In the genomic region with DNA sequence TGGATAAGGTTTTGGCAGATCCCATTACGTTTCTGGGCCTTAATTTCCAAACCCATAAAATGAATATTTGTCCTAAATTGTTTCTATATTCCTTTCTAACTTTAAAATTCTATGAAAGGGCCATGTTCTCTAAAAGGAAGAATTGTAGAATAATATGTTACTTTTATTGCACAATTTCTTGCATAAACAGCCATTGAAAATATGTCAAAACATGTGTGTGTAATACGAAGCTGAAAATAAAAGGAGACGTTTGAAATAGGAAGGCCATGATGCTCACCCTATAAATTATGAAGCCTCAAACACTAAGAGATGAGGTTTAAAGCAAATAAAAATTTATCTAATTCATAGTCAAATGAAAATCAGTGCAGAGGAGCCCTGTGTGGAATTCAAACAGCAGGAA, we compare ENCODE assay signal across 10 cellular contexts.
"Had no signal": no experiment of that assay in that cellular context is flagged by ENCODE, and none has a peak within 500 bp of the region (broad histone marks: within the 10 kb centered on the region; RNA-seq: fewer than 3 reads in every experiment).

No MANE protein-coding gene starts in this region.

- FAIRE-seq: HepG2, K562 had no signal

- H3K36me3 ChIP-seq: HAP-1 had no signal

- H3K4me3 ChIP-seq: GM23248, HAP-1, K562 had no signal

- DNase-seq: GM23248, GOT3, H7, HFFc6, KG1 had no signal

- H3K9ac ChIP-seq: GM23248 had no signal

- ATAC-seq: HCT116, HepG2, K562 had no signal

- H3K27ac Mint-ChIP-seq: HFFc6 had no signal

- H3K4me3 Mint-ChIP-seq: HFFc6 had no signal

- H2AFZ ChIP-seq: GM23248 had no signal

- H3K27ac ChIP-seq: GM23248, HL-60 had no signal

- H3K9me3 ChIP-seq: HAP-1 had no signal

- H3K9me3 Mint-ChIP-seq: HFFc6 had no signal
